ENCODE assay signal across 1 cellular context in the genomic region with DNA sequence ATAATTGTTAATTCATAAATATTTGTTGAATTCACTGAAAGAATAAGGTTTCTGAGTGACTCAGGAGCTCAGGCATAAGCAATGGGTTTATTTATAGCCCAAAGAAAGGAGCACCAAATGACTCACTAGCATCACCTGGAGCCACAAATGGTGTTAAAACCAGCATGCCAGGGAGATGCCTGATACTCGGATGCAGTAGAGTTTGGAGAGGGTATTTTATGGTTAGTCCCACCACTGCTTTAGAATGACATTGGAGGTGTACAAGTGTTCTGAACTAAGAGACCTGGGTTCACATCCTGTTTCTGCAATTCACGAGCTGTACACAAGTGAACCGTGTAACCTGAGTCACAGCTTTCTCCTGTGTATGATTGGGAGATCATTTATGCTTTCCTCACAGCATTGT.
TF ChIP-seq lines count a peak whose summit lies in the region.

No MANE protein-coding gene starts in this region.

TF ChIP-seq in K562, 482 proteins besides CTCF, POLR2A, EP300 and RAD21 (continued from another document):
- TF ChIP-seq CHCHD3 (CRISPR knock-in tag; IDR thresholded peaks at IDR 0.05) = no peak
- no peak for TF ChIP-seq CBFA2T2 (conservative IDR thresholded peaks at IDR 0.05)
